10 cellular contexts compared by ENCODE assay signal in the genomic region with DNA sequence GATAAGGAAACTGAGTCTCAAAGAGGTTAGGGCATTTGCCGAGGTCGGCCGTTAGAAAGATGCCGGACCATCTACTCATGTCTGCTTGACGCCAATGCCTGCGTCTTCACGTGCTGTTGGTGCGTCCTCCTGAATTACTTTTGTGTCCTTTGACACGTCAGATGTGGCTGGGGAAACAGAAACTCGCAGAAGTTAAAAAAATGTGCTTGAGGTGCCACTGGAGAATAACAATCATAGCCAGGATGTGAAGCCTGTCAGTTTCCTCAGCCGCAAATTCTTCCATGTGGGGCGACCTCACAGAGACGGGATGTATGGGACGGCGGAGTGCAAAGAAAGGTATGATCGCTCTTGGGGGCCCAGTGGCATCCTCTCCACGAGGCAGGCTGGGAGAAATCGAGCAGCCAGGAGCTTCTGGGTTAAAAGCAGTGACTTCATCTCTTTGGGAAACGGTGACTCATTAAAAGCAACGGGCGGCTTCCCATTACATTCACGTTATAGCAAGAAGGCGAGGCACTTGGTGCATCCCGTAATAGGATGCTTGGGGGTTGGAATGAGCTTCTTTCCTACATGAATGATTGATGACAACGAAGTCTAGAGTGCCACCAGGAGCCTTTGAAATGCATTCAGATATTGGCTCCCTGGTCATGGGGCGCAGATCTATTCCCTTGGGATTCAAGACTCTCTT.
A peak's percentile ranks its signal among the peaks of the same experiment; 100 is the strongest.
DNase-seq lines count a peak whose midpoint lies in the region; ATAC-seq lines count a peak whose summit lies in the region.
"Had no signal": no experiment of that assay in that cellular context is flagged by ENCODE, and none has a peak within 500 bp of the region (broad histone marks: within the 10 kb centered on the region; RNA-seq: fewer than 3 reads in every experiment).

No MANE protein-coding gene starts in this region.

- H3K27ac ChIP-seq in caudate nucleus (ENCODE audit: low read depth, low read length), result no peak overlapping the region

- ATAC-seq in HG02571 (IDR thresholded peaks at IDR 0.05; ENCODE audit: unreplicated experiment), result no peak
- ATAC-seq: sciatic nerve had no signal

- DNase-seq in Daoy (ENCODE audit: low read depth) (peak; percentile 96), MV-4-11 (lab: John Stamatoyannopoulos, UW) (peak; percentile 56), caudate nucleus (lab: John Stamatoyannopoulos, UW) (peak in 32 of 61 donors; percentile 3 to 78 (median 25)), myocyte (ENCODE audit: low read depth) (peak; percentile 75), GM19238 (ENCODE audit: insufficient read length, low spot score) (no peak), NCI-H774 (lab: John Stamatoyannopoulos, UW) (no peak), SKM-1 treated with dmso at 0.1 percent for 144 hours (lab: John Stamatoyannopoulos, UW; ENCODE audit: unreplicated experiment) (no peak)
- DNase-seq: foreskin melanocyte had no signal

Comparison
In these comparisons a context has a peak if more than half of its experiments do, and no peak if none do; other contexts are left out.
1. DNase-seq: peak in Daoy (single experiment), MV-4-11 (single experiment), caudate nucleus (32 of 61) and myocyte (single experiment); none in GM19238 (single experiment), NCI-H774 (single experiment) and SKM-1 treated with dmso at 0.1 percent for 144 hours (single experiment).